ENCODE assay signal across 12 cellular contexts in the genomic region with DNA sequence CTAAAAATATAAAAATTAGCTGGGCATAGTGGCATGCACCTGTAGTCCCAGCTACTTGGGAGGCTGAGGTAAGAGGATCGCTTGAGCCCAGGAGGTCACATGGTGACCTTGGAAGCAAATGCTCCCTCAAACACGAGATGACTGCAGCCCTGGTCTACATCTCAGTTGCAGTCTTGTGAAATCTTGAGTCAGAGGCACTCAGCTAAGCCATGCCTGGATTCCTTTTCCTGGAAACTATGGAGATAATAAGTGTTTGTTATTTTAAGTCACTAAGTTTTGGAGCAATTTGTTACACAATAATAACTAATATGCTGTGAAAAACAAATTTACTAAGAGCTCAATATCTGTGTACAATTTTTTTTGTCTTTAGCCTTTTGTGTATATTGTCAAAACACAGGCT.
A peak's percentile ranks its signal among the peaks of the same experiment; 100 is the strongest.
DNase-seq lines count a peak whose midpoint lies in the region; ATAC-seq and TF ChIP-seq lines count a peak whose summit lies in the region.
"Had no signal": no experiment of that assay in that cellular context is flagged by ENCODE, and none has a peak within 500 bp of the region (broad histone marks: within the 10 kb centered on the region; RNA-seq: fewer than 3 reads in every experiment).

No MANE protein-coding gene starts in this region.

- H3K36me3 ChIP-seq in RWPE2 (ENCODE audit: low read depth) = peaks cover 15% of the 10 kb centered on the region
- no peaks in the 10 kb centered on the region for H3K36me3 ChIP-seq in trophoblast cell (ENCODE audit: control insufficient read depth in 1 of 2, insufficient read depth in 2 of 2, low read length in 2 of 2)
- H3K36me3 ChIP-seq: spleen had no signal

- H2BK5ac ChIP-seq in trophoblast cell (ENCODE audit: low read depth, low read length, poor library complexity) = no peak overlapping the region

- H3K4me3 ChIP-seq in RWPE2 (ENCODE audit: severe bottlenecking) (no peak overlapping the region), fibroblast of the aortic adventitia (ENCODE audit: low read depth, low read length) (no peak overlapping the region), trophoblast cell (ENCODE audit: low read depth, low read length) (no peak overlapping the region)
- H3K4me3 ChIP-seq: spleen had no signal

- peaks cover 2% of the 10 kb centered on the region for H3K36me3 Mint-ChIP-seq in activated CD4-positive, alpha-beta T cell treated with anti-CD3 and anti-CD28 coated beads, Interleukin-2, amount 10 ng/mL, durations not matched to agents 24 days and 14 days (ENCODE audit: low read depth)
- peaks cover 9 to 13% of the 10 kb centered on the region in 2 donors for H3K36me3 Mint-ChIP-seq in stimulated activated naive B cell treated with anti-CD40 and anti-IgM and Interleukin-4, amounts not matched to agents 10 μg/mL and 1 μg/mL and 100 μg/mL, for 72 hours

- no peaks in the 10 kb centered on the region for H3K79me2 ChIP-seq in trophoblast cell (ENCODE audit: control insufficient read depth, insufficient read depth, low read length, poor library complexity)

- no peak overlapping the region for H3K14ac ChIP-seq in trophoblast cell (ENCODE audit: low read length)

- TF ChIP-seq CTCF in RWPE2 (IDR thresholded peaks at IDR 0.05; ENCODE audit: poor library complexity, severe bottlenecking) (no peak), fibroblast of the aortic adventitia (IDR thresholded peaks at IDR 0.05; ENCODE audit: insufficient read depth, low read length) (no peak)

- DNase-seq in EL (peak; percentile 65), RWPE2 (ENCODE audit: low spot score) (no peak), fibroblast of the aortic adventitia (ENCODE audit: low read depth) (peak; percentile 93), trophoblast cell (peak; percentile 75 to 93)
- no peak for DNase-seq in activated CD4-positive, alpha-beta T cell treated with anti-CD3 and anti-CD28 coated beads, Interleukin-2, amount 10 ng/mL, durations not matched to agents 24 days and 14 days
- DNase-seq in stimulated activated naive B cell treated with anti-CD40 and anti-IgM and Interleukin-4, amounts not matched to agents 10 μg/mL and 1 μg/mL and 100 μg/mL, for 72 hours = no peak
- DNase-seq: activated B cell treated with CpG ODN at 0.5 μM for 24 hours, NCI-H345, spleen had no signal

- H3K9ac ChIP-seq in trophoblast cell (ENCODE audit: low read length) = no peak overlapping the region

- no peak overlapping the region for H3K27ac Mint-ChIP-seq in activated CD4-positive, alpha-beta T cell treated with anti-CD3 and anti-CD28 coated beads, Interleukin-2, amount 10 ng/mL, durations not matched to agents 24 days and 14 days
- H3K27ac Mint-ChIP-seq in stimulated activated naive B cell treated with anti-CD40 and anti-IgM and Interleukin-4, amounts not matched to agents 10 μg/mL and 1 μg/mL and 100 μg/mL, for 72 hours = no peak overlapping the region
- H3K27ac Mint-ChIP-seq: activated B cell treated with CpG ODN at 0.5 μM for 24 hours; activated T-helper 1 cell treated with anti-CD3 and anti-CD28 coated beads, Interleukin-12 subunit alpha, Interleukin-12 subunit beta, Interleukin-2, Interleukin-4 antibody, amounts not matched to agents 30 ng/mL and 10 ng/mL and 1 ng/mL, durations not matched to agents 14 hours and 24 hours and 36 hours had no signal

- H3K4me2 ChIP-seq in trophoblast cell (ENCODE audit: low read length) = no peak overlapping the region

- H4K91ac ChIP-seq in trophoblast cell (ENCODE audit: low read depth, low read length) = no peak overlapping the region

- H3K4me1 ChIP-seq in RWPE2 (ENCODE audit: insufficient read depth, poor library complexity, severe bottlenecking) = peaks cover 12% of the 10 kb centered on the region
- H3K4me1 ChIP-seq in trophoblast cell (ENCODE audit: control insufficient read depth in 1 of 2, insufficient read depth in 2 of 2, low read length in 2 of 2) = no peaks in the 10 kb centered on the region
- H3K4me1 ChIP-seq: spleen had no signal

- no peaks in the 10 kb centered on the region for H3K9me3 ChIP-seq in RWPE2 (ENCODE audit: severe bottlenecking)
- H3K9me3 ChIP-seq in trophoblast cell (ENCODE audit: insufficient read depth, low read depth, low read length) = no peaks in the 10 kb centered on the region
- H3K9me3 ChIP-seq: spleen had no signal

- H3K27ac ChIP-seq in RWPE2 (ENCODE audit: poor library complexity, severe bottlenecking) = no peak overlapping the region
- H3K27ac ChIP-seq in trophoblast cell (ENCODE audit: low read depth, low read length) = no peak overlapping the region
- H3K27ac ChIP-seq: spleen had no signal

- H2BK120ac ChIP-seq in trophoblast cell (ENCODE audit: insufficient read depth, low read length, poor library complexity) = no peak overlapping the region

- H4K12ac ChIP-seq in trophoblast cell (ENCODE audit: low read depth, low read length) = no peak overlapping the region

- no peaks in the 10 kb centered on the region for H3K27me3 Mint-ChIP-seq in activated CD4-positive, alpha-beta T cell treated with anti-CD3 and anti-CD28 coated beads, Interleukin-2, amount 10 ng/mL, durations not matched to agents 24 days and 14 days
- no peaks in the 10 kb centered on the region for H3K27me3 Mint-ChIP-seq in stimulated activated naive B cell treated with anti-CD40 and anti-IgM and Interleukin-4, amounts not matched to agents 10 μg/mL and 1 μg/mL and 100 μg/mL, for 72 hours
- H3K27me3 Mint-ChIP-seq: activated B cell treated with CpG ODN at 0.5 μM for 24 hours had no signal

- H2AK5ac ChIP-seq in trophoblast cell (ENCODE audit: low read length) = no peak overlapping the region

- no peaks in the 10 kb centered on the region for H3K27me3 ChIP-seq in RWPE2 (ENCODE audit: insufficient read depth, poor library complexity, severe bottlenecking)
- H3K27me3 ChIP-seq in trophoblast cell (ENCODE audit: insufficient read depth, low read length) = no peaks in the 10 kb centered on the region
- H3K27me3 ChIP-seq: spleen had no signal

- no CpG with 5 or more reads among the region's 2 CpGs for WGBS in trophoblast cell (ENCODE audit: extremely low coverage, insufficient coverage, insufficient read length)

- no peak overlapping the region for H3K18ac ChIP-seq in trophoblast cell (ENCODE audit: low read length)

- no peak overlapping the region for H3K4ac ChIP-seq in trophoblast cell (ENCODE audit: low read depth, low read length)

- H2BK12ac ChIP-seq in trophoblast cell (ENCODE audit: low read length) = no peak overlapping the region

- no peak overlapping the region for H4K8ac ChIP-seq in trophoblast cell (ENCODE audit: low read depth, low read length)

- no peak overlapping the region for H2AFZ ChIP-seq in trophoblast cell (ENCODE audit: insufficient read depth, low read length, poor library complexity)

- H3K4me1 Mint-ChIP-seq in activated CD4-positive, alpha-beta T cell treated with anti-CD3 and anti-CD28 coated beads, Interleukin-2, amount 10 ng/mL, durations not matched to agents 24 days and 14 days = peaks cover 5% of the 10 kb centered on the region
- H3K4me1 Mint-ChIP-seq in stimulated activated naive B cell treated with anti-CD40 and anti-IgM and Interleukin-4, amounts not matched to agents 10 μg/mL and 1 μg/mL and 100 μg/mL, for 72 hours = peaks cover 4 to 14% of the 10 kb centered on the region in 2 donors

- no peaks in the 10 kb centered on the region for H3K9me3 Mint-ChIP-seq in activated CD4-positive, alpha-beta T cell treated with anti-CD3 and anti-CD28 coated beads, Interleukin-2, amount 10 ng/mL, durations not matched to agents 24 days and 14 days
- H3K9me3 Mint-ChIP-seq in stimulated activated naive B cell treated with anti-CD40 and anti-IgM and Interleukin-4, amounts not matched to agents 10 μg/mL and 1 μg/mL and 100 μg/mL, for 72 hours = peaks cover 0 to 1% of the 10 kb centered on the region in 2 donors
- H3K9me3 Mint-ChIP-seq: activated B cell treated with CpG ODN at 0.5 μM for 24 hours; activated T-helper 1 cell treated with anti-CD3 and anti-CD28 coated beads, Interleukin-12 subunit alpha, Interleukin-12 subunit beta, Interleukin-2, Interleukin-4 antibody, amounts not matched to agents 30 ng/mL and 10 ng/mL and 1 ng/mL, durations not matched to agents 14 hours and 24 hours and 36 hours had no signal

- no peaks in the 10 kb centered on the region for H3K79me1 ChIP-seq in trophoblast cell (ENCODE audit: low read length)

- intact Hi-C loops in activated CD4-positive, alpha-beta T cell treated with anti-CD3 and anti-CD28 coated beads, Interleukin-2, amount 10 ng/mL, durations not matched to agents 24 days and 14 days (cut with micrococcal nuclease) = no loop called here

- H3K23ac ChIP-seq in trophoblast cell (ENCODE audit: low read length) = no peak overlapping the region

- H3K4me3 Mint-ChIP-seq in activated CD4-positive, alpha-beta T cell treated with anti-CD3 and anti-CD28 coated beads, Interleukin-2, amount 10 ng/mL, durations not matched to agents 24 days and 14 days = no peak overlapping the region
- H3K4me3 Mint-ChIP-seq in stimulated activated naive B cell treated with anti-CD40 and anti-IgM and Interleukin-4, amounts not matched to agents 10 μg/mL and 1 μg/mL and 100 μg/mL, for 72 hours = no peak overlapping the region
- H3K4me3 Mint-ChIP-seq: activated B cell treated with CpG ODN at 0.5 μM for 24 hours; activated T-helper 1 cell treated with anti-CD3 and anti-CD28 coated beads, Interleukin-12 subunit alpha, Interleukin-12 subunit beta, Interleukin-2, Interleukin-4 antibody, amounts not matched to agents 30 ng/mL and 10 ng/mL and 1 ng/mL, durations not matched to agents 14 hours and 24 hours and 36 hours had no signal

- ATAC-seq in RWPE2 (ENCODE audit: low read depth) (0 out of 3 replicates have a peak, but pooled peaks have one; percentile 33), HG03571 (IDR thresholded peaks at IDR 0.05; ENCODE audit: unreplicated experiment) (no peak), HG03139 (IDR thresholded peaks at IDR 0.05; ENCODE audit: unreplicated experiment) (no peak)
- no peak for ATAC-seq in stimulated activated naive B cell treated with anti-CD40 and anti-IgM and Interleukin-4, amounts not matched to agents 10 μg/mL and 1 μg/mL and 100 μg/mL, for 72 hours (replicated peaks)

Comparison
In these comparisons a context has a peak if more than half of its experiments do, and no peak if none do; other contexts are left out.
1. DNase-seq: peak in EL (single experiment), fibroblast of the aortic adventitia (single experiment) and trophoblast cell (2 of 2); none in RWPE2 (single experiment), activated CD4-positive, alpha-beta T cell treated with anti-CD3 and anti-CD28 coated beads, Interleukin-2, amount 10 ng/mL, durations not matched to agents 24 days and 14 days (single experiment) and stimulated activated naive B cell treated with anti-CD40 and anti-IgM and Interleukin-4, amounts not matched to agents 10 μg/mL and 1 μg/mL and 100 μg/mL, for 72 hours (single experiment).